ENCODE assay signal across 7 cellular contexts in the genomic region with DNA sequence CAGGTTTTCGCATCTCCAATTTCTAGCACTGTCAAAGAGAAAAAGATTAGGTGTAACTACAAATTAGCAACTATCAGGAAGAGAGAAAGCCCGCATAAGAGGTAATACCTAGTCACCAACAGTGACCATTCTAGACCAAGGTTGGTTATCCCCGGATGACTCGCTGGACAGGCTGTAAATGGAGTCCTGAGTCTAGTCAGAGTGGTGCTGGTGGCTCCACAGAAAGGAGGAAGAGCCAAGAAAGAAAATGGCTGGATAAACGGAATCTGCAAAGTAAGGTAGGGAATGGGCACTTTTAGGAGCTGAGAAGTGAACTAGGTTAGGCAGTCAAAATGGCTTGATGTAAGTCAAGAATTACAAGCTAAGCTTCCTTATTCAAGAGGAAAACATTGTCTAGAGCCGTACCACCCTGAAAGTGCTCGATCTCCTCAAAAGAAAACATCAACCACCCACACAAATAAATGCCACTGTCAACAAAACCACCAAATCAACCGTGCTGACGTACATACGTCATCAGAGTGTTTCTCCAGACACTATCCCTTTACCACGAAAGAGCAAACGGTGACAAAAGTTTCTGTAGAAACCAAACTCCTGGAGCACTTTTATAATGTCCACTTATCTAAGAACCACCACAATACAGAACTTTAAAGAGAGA. TPM values are rescaled to one million over a fixed set of nuclear protein-coding genes. Genes with fewer than 3 reads are reported as not detected.
A peak's percentile ranks its signal among the peaks of the same experiment; 100 is the strongest.
DNase-seq lines count a peak whose midpoint lies in the region; ATAC-seq and TF ChIP-seq lines count a peak whose summit lies in the region.

No MANE protein-coding gene starts in this region.

- H3K4me1 ChIP-seq in HEK293 (ENCODE audit: control insufficient read depth, insufficient read depth, low read length) (peaks cover 21% of the 10 kb centered on the region), rectal smooth muscle tissue (ENCODE audit: control insufficient read depth, insufficient read depth, low read length) (peaks cover 26% of the 10 kb centered on the region)

- no peaks in the 10 kb centered on the region for H3K9me3 Mint-ChIP-seq in T-cell

- H3K4me1 Mint-ChIP-seq in T-cell = peaks cover 44 to 57% (median 54%) of the 10 kb centered on the region in 3 donors

- no peaks in the 10 kb centered on the region for H3K27me3 ChIP-seq in rectal smooth muscle tissue (ENCODE audit: control insufficient read depth, insufficient read depth, low read length)

- H3K36me3 ChIP-seq in HEK293 (ENCODE audit: control insufficient read depth in 2 of 2, insufficient read depth in 1 of 2, low read length in 2 of 2) (peaks cover 5 to 16% of the 10 kb centered on the region in 2 experiments; a peak in 2 of 3 replicates), rectal smooth muscle tissue (ENCODE audit: control insufficient read depth, insufficient read depth, low read length) (no peaks in the 10 kb centered on the region)

- DNase-seq in T-cell = peak in 30 of 34 experiments; percentile 20 to 80 (median 53)
- DNase-seq in epithelial cell of proximal tubule (ENCODE audit: low read depth) = no peak
- DNase-seq in DMS153 treated with DMSO at 0.1 percent for 48 hours (lab: John Stamatoyannopoulos, UW; ENCODE audit: unreplicated experiment) = no peak
- DNase-seq in posterior vena cava (ENCODE audit: low spot score) = no peak

- H3K4me3 Mint-ChIP-seq in T-cell = peak overlapping the region; percentile 81 to 93 (median 86)

- no peak overlapping the region for H3K9ac ChIP-seq in rectal smooth muscle tissue (ENCODE audit: low read length)

- intact Hi-C loops in posterior vena cava (cut with DNase I) = no loop called here

- H3K9me3 ChIP-seq in HEK293 (ENCODE audit: control insufficient read depth, insufficient read depth, low read depth, low read length) = no peaks in the 10 kb centered on the region

- peaks cover 5% of the 10 kb centered on the region for H3K36me3 Mint-ChIP-seq in T-cell

- H3K27me3 Mint-ChIP-seq in T-cell = no peaks in the 10 kb centered on the region

- H3K27ac ChIP-seq in HEK293 (ENCODE audit: extremely low read depth, low read depth, low read length) (no peak overlapping the region), rectal smooth muscle tissue (ENCODE audit: low read depth, low read length) (no peak overlapping the region)

- peak in 1 of 4 experiments; percentile 38 for ATAC-seq in T-cell (replicated peaks in 1 of 4)
- no peak for ATAC-seq in GM19397 (IDR thresholded peaks at IDR 0.05; ENCODE audit: unreplicated experiment)

- TF ChIP-seq CTCF in HEK293 (tag by site-specific recombination; IDR thresholded peaks at IDR 0.05) = no peak
- TF ChIP-seq CTCF in epithelial cell of proximal tubule (conservative IDR thresholded peaks at IDR 0.05; ENCODE audit: low read depth, low read length) = no peak

- H3K27ac Mint-ChIP-seq in T-cell = peak overlapping the region; percentile 85 to 91

- CTCF ChIA-PET in HEK293 (lab: Yijun Ruan, JAX) (interaction anchor here (0.6 kb wide), 1 partner anchor 43 kb away, joined by 3 read pairs; no protein-coding TSS in a partner anchor), T-cell (lab: Charles Lee) (no interaction called here)

- peak overlapping the region; percentile 86 for H3K4me3 ChIP-seq in HEK293 (ENCODE audit: low read depth, low read length)
- H3K4me3 ChIP-seq in epithelial cell of proximal tubule (ENCODE audit: low read depth, low read length) = peak overlapping the region; percentile 72
- H3K4me3 ChIP-seq in rectal smooth muscle tissue (ENCODE audit: low read length) = peak overlapping the region; percentile 78

- POLR2A ChIA-PET in HEK293 (lab: Yijun Ruan, JAX) (no interaction called here), T-cell (lab: Charles Lee) (interaction anchor here (0.6 to 1.6 kb wide), 8 partner anchors 13 to 171 kb away, joined by 3 to 5 read pairs (median 3); a partner anchor contains a TSS)

TF ChIP-seq in HEK293, 187 proteins besides CTCF, POLR2A, EP300 and RAD21 (continues in another document):
- TF ChIP-seq, protein P1, sequence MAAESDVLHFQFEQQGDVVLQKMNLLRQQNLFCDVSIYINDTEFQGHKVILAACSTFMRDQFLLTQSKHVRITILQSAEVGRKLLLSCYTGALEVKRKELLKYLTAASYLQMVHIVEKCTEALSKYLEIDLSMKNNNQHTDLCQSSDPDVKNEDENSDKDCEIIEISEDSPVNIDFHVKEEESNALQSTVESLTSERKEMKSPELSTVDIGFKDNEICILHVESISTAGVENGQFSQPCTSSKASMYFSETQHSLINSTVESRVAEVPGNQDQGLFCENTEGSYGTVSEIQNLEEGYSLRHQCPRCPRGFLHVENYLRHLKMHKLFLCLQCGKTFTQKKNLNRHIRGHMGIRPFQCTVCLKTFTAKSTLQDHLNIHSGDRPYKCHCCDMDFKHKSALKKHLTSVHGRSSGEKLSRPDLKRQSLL (tag by site-specific recombination; IDR thresholded peaks at IDR 0.05) = peak; percentile 79
- no peak for TF ChIP-seq ZNF112 (tag by site-specific recombination; IDR thresholded peaks at IDR 0.05)
- no peak for TF ChIP-seq KLF9 (tag by site-specific recombination; IDR thresholded peaks at IDR 0.05; ENCODE audit: low read depth)
- TF ChIP-seq ZNF660 (tag by site-specific recombination; IDR thresholded peaks at IDR 0.05) = no peak
- TF ChIP-seq ZNF596 (tag by site-specific recombination; IDR thresholded peaks at IDR 0.05) = no peak
- no peak for TF ChIP-seq ZEB2 (tag by site-specific recombination; IDR thresholded peaks at IDR 0.05)
- no peak for TF ChIP-seq ZBTB1 (tag by site-specific recombination; IDR thresholded peaks at IDR 0.05)
- TF ChIP-seq ZNF747 (tag by site-specific recombination; IDR thresholded peaks at IDR 0.05) = no peak
- no peak for TF ChIP-seq ZNF544 (tag by site-specific recombination; IDR thresholded peaks at IDR 0.05)
- TF ChIP-seq, protein P2, sequence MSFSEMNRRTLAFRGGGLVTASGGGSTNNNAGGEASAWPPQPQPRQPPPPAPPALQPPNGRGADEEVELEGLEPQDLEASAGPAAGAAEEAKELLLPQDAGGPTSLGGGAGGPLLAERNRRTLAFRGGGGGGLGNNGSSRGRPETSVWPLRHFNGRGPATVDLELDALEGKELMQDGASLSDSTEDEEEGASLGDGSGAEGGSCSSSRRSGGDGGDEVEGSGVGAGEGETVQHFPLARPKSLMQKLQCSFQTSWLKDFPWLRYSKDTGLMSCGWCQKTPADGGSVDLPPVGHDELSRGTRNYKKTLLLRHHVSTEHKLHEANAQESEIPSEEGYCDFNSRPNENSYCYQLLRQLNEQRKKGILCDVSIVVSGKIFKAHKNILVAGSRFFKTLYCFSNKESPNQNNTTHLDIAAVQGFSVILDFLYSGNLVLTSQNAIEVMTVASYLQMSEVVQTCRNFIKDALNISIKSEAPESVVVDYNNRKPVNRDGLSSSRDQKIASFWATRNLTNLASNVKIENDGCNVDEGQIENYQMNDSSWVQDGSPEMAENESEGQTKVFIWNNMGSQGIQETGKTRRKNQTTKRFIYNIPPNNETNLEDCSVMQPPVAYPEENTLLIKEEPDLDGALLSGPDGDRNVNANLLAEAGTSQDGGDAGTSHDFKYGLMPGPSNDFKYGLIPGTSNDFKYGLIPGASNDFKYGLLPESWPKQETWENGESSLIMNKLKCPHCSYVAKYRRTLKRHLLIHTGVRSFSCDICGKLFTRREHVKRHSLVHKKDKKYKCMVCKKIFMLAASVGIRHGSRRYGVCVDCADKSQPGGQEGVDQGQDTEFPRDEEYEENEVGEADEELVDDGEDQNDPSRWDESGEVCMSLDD (tag by site-specific recombination; IDR thresholded peaks at IDR 0.05) = no peak
- TF ChIP-seq ZNF843 (tag by site-specific recombination; IDR thresholded peaks at IDR 0.05) = no peak
- TF ChIP-seq, protein P3, sequence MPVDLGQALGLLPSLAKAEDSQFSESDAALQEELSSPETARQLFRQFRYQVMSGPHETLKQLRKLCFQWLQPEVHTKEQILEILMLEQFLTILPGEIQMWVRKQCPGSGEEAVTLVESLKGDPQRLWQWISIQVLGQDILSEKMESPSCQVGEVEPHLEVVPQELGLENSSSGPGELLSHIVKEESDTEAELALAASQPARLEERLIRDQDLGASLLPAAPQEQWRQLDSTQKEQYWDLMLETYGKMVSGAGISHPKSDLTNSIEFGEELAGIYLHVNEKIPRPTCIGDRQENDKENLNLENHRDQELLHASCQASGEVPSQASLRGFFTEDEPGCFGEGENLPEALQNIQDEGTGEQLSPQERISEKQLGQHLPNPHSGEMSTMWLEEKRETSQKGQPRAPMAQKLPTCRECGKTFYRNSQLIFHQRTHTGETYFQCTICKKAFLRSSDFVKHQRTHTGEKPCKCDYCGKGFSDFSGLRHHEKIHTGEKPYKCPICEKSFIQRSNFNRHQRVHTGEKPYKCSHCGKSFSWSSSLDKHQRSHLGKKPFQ (tag by site-specific recombination; IDR thresholded peaks at IDR 0.05) = no peak
- TF ChIP-seq ZNF792 (tag by site-specific recombination; IDR thresholded peaks at IDR 0.05) = no peak
- peak; percentile 83 for TF ChIP-seq ZNF629 (tag by site-specific recombination; IDR thresholded peaks at IDR 0.05)
- no peak for TF ChIP-seq ZBTB7A (tag by site-specific recombination; IDR thresholded peaks at IDR 0.05; ENCODE audit: low read depth)
- no peak for TF ChIP-seq MYNN (tag by site-specific recombination; IDR thresholded peaks at IDR 0.05; ENCODE audit: borderline replicate concordance)
- TF ChIP-seq ZNF416 (tag by site-specific recombination; IDR thresholded peaks at IDR 0.05) = no peak

RNA-seq across cellular contexts. Expression of a gene that starts 2.2 kb away (rescaled TPM):
- total RNA-seq in T-cell = 100 to 1,000 TPM in 2 of 5 donors, 10 to 100 TPM in 3; 84.2 to 166 (median 92.5) TPM
- total RNA-seq in epithelial cell of proximal tubule = 87.3 and 145 TPM in 2 replicates
- total RNA-seq in posterior vena cava = 10 to 100 TPM; 76.2 to 77.2 TPM

RNA-seq across cellular contexts. Expression of a gene that starts 28.3 kb away (rescaled TPM):
- total RNA-seq in T-cell (10 to 100 TPM; 14.6 to 23.1 (median 19.5) TPM), epithelial cell of proximal tubule (0.36 TPM in 1 of 2 replicates, not detected in the other), posterior vena cava (10 to 100 TPM in 1 of 2 donors, 1 to 10 TPM in 1; 5.1 to 10.3 TPM)

RNA-seq across cellular contexts. Expression of a gene that starts 51.5 kb away (rescaled TPM):
- total RNA-seq in T-cell (1 to 10 TPM in 2 of 5 donors, under 1 TPM in 3; 0.41 to 1.4 (median 0.82) TPM), epithelial cell of proximal tubule (not detected in 2 replicates), posterior vena cava (not detected)

Comparison
In these comparisons a context has a peak if more than half of its experiments do, and no peak if none do; other contexts are left out.
1. DNase-seq: peak in T-cell (30 of 34); none in epithelial cell of proximal tubule (single experiment), DMS153 treated with DMSO at 0.1 percent for 48 hours (single experiment) and posterior vena cava (single experiment).
2. Peak in every context shown above with its lines, with median percentiles within 50 percentile points of each other: H3K4me3 ChIP-seq.